ENCODE assay signal across 9 cellular contexts in genomic region chr1:203278087-203278884, GRCh38. TPM values are rescaled to one million over a fixed set of nuclear protein-coding genes. Genes with fewer than 3 reads are reported as not detected.
DNase-seq lines count a peak whose midpoint lies in the region; ATAC-seq and TF ChIP-seq lines count a peak whose summit lies in the region.
"Had no signal": no experiment of that assay in that cellular context is flagged by ENCODE, and none has a peak within 500 bp of the region (broad histone marks: within the 10 kb centered on the region; RNA-seq: fewer than 3 reads in every experiment).

No MANE protein-coding gene starts in this region.

- no peak overlapping the region for H3K14ac ChIP-seq in mesenchymal stem cell (ENCODE audit: low read length in 2 of 2)

- no peak overlapping the region for H2BK120ac ChIP-seq in mesenchymal stem cell (ENCODE audit: low read depth, low read length)

- CTCF ChIA-PET in AG04450 (lab: Charles Lee): interaction anchor here (0.6 to 6.3 kb wide), 5 partner anchors 9 to 64 kb away, joined by 3 to 76 read pairs (median 7); no protein-coding TSS in a partner anchor

- H3K4me1 ChIP-seq in GM23338 (ENCODE audit: insufficient read depth) (peaks cover 15% of the 10 kb centered on the region; the same call in 1 of the 2 replicates), SJCRH30 (peaks cover 35% of the 10 kb centered on the region), ectodermal cell (ENCODE audit: control insufficient read depth, insufficient read depth, low read length) (peaks cover 29% of the 10 kb centered on the region), mesenchymal stem cell (ENCODE audit: control insufficient read depth, insufficient read depth, low read depth, low read length) (peaks cover 22% of the 10 kb centered on the region), testis (peaks cover 46% of the 10 kb centered on the region)

- no peaks in the 10 kb centered on the region for H3K9me3 Mint-ChIP-seq in GM23338

- H3K4me2 ChIP-seq in GM23338 (0 out of 2 replicates have a peak overlapping the region, but pooled peaks have one; percentile 23), mesenchymal stem cell (ENCODE audit: low read length, poor library complexity, severe bottlenecking) (peak overlapping the region; percentile 37)

- H4K91ac ChIP-seq in mesenchymal stem cell (ENCODE audit: low read length): no peak overlapping the region

- peaks cover 23% of the 10 kb centered on the region for H3K4me1 Mint-ChIP-seq in GM23338

- DNase-seq in AG04450 (ENCODE audit: low read depth, low spot score) (peak; percentile 59), GM23338 (ENCODE audit: low spot score) (peak; percentile 49), SJCRH30 (peak; percentile 88 to 93), mesenchymal stem cell (peak; percentile 98), testis (peak; percentile 95), DMS79 (lab: John Stamatoyannopoulos, UW) (no peak), NCI-H748 treated with DMSO at 0.1 percent for 48 hours (lab: John Stamatoyannopoulos, UW) (no peak)

- POLR2A ChIA-PET in AG04450 (lab: Yijun Ruan, JAX): no interaction called here

- H3K27me3 ChIP-seq in AG04450 (ENCODE audit: control insufficient read depth, insufficient read depth, low read length) (peaks cover 11% of the 10 kb centered on the region), GM23338 (ENCODE audit: insufficient read depth) (peaks cover 12% of the 10 kb centered on the region), SJCRH30 (no peaks in the 10 kb centered on the region), ectodermal cell (ENCODE audit: control insufficient read depth, insufficient read depth, low read length, poor library complexity, severe bottlenecking) (peaks cover 4% of the 10 kb centered on the region), mesenchymal stem cell (ENCODE audit: control insufficient read depth in 1 of 2, insufficient read depth in 1 of 2, low read length in 2 of 2) (peaks cover 0 to 7% of the 10 kb centered on the region in 2 experiments), testis (no peaks in the 10 kb centered on the region)

- no peak for TF ChIP-seq CTCF in AG04450 (IDR thresholded peaks at IDR 0.05; ENCODE audit: low read depth, low read length)
- no peak for TF ChIP-seq CTCF in GM23338 (conservative IDR thresholded peaks at IDR 0.05; ENCODE audit: low read depth in 2 of 2)
- peak in 1 of 3 experiments; percentile 15 for TF ChIP-seq CTCF in testis (IDR thresholded peaks at IDR 0.05)

- H3K23ac ChIP-seq in mesenchymal stem cell (ENCODE audit: low read length in 2 of 2): no peak overlapping the region

- H2AFZ ChIP-seq in GM23338: peak overlapping the region; percentile 89
- peak overlapping the region; percentile 65 for H2AFZ ChIP-seq in mesenchymal stem cell (ENCODE audit: low read depth, low read length)

- H3K79me2 ChIP-seq in GM23338 (replicated peaks; ENCODE audit: insufficient read depth): no peaks in the 10 kb centered on the region

- H3K4me3 ChIP-seq in AG04450 (ENCODE audit: low read depth, low read length) (peak overlapping the region; percentile 52), GM23338 (no peak overlapping the region), SJCRH30 (peak overlapping the region; percentile 36), ectodermal cell (ENCODE audit: insufficient read depth, low read depth, low read length) (no peak overlapping the region), mesenchymal stem cell (ENCODE audit: insufficient read depth in 1 of 2, low read depth in 1 of 2, low read length in 2 of 2) (peak overlapping the region in 1 of 2 experiments; percentile 72), testis (no peak overlapping the region)

- H3K27ac ChIP-seq in AG04450 (ENCODE audit: low read depth, low read length) (peak overlapping the region; percentile 61), GM23338 (ENCODE audit: low read depth) (no peak overlapping the region), SJCRH30 (peak overlapping the region; percentile 34), ectodermal cell (ENCODE audit: insufficient read depth, low read depth, low read length, poor library complexity, severe bottlenecking) (peak overlapping the region; percentile 42), mesenchymal stem cell (ENCODE audit: low read length, poor library complexity, severe bottlenecking) (no peak overlapping the region), testis (peak overlapping the region; percentile 73 to 83)

- H3K9ac ChIP-seq in mesenchymal stem cell (ENCODE audit: low read length): peak overlapping the region; percentile 81

- H2AK5ac ChIP-seq in mesenchymal stem cell (ENCODE audit: low read length, severe bottlenecking): no peak overlapping the region

- H3K9me3 ChIP-seq in AG04450 (ENCODE audit: control insufficient read depth, insufficient read depth, low read length) (no peaks in the 10 kb centered on the region; the same call in 1 of the 2 replicates), SJCRH30 (replicated peaks) (no peaks in the 10 kb centered on the region), ectodermal cell (ENCODE audit: control insufficient read depth, low read length) (no peaks in the 10 kb centered on the region), mesenchymal stem cell (ENCODE audit: control insufficient read depth, low read length) (no peaks in the 10 kb centered on the region), testis (no peaks in the 10 kb centered on the region)

- peak overlapping the region in 1 of 2 experiments; percentile 1 for H2BK12ac ChIP-seq in mesenchymal stem cell (ENCODE audit: low read length in 2 of 2)

- H2BK5ac ChIP-seq in mesenchymal stem cell (ENCODE audit: low read depth, low read length, poor library complexity, severe bottlenecking): no peak overlapping the region

- 41 to 43% methylated on average over 13 of the region's 13 CpGs for WGBS in ectodermal cell, 2 experiments
- WGBS in mesenchymal stem cell: 14% methylated on average over 12 of the region's 13 CpGs
- WGBS in testis, 2 donors: 22 to 31% methylated on average over 12 to 13 of the region's 13 CpGs

- H3K4ac ChIP-seq in mesenchymal stem cell (ENCODE audit: low read depth in 1 of 2, low read length in 2 of 2): peak overlapping the region in 1 of 2 experiments; percentile 14

- H3K79me1 ChIP-seq in mesenchymal stem cell (replicated peaks; ENCODE audit: low read length, poor library complexity, severe bottlenecking): no peaks in the 10 kb centered on the region

- H3K27ac Mint-ChIP-seq in GM23338: no peak overlapping the region

- no peaks in the 10 kb centered on the region for H3K36me3 Mint-ChIP-seq in GM23338 (ENCODE audit: low read depth)

- H3K18ac ChIP-seq in mesenchymal stem cell (ENCODE audit: low read depth in 1 of 2, low read length in 2 of 2): peak overlapping the region in 1 of 2 experiments; percentile 15

- peaks cover 31% of the 10 kb centered on the region for H3K27me3 Mint-ChIP-seq in GM23338 (ENCODE audit: insufficient read depth, low read depth, poor library complexity)

- peak; percentile 6 for TF ChIP-seq POLR2A in testis (IDR thresholded peaks at IDR 0.05)

- peak overlapping the region; percentile 33 for H4K8ac ChIP-seq in mesenchymal stem cell (ENCODE audit: low read length)

- H4K20me1 ChIP-seq in GM23338 (replicated peaks; ENCODE audit: insufficient read depth): no peaks in the 10 kb centered on the region

- ATAC-seq in GM23338: peak; percentile 75

- H3K9me2 ChIP-seq in GM23338 (ENCODE audit: insufficient read depth): no peaks in the 10 kb centered on the region

- H3K4me3 Mint-ChIP-seq in GM23338: peak overlapping the region; percentile 32

- H2BK15ac ChIP-seq in mesenchymal stem cell (ENCODE audit: low read depth, poor library complexity, severe bottlenecking): no peak overlapping the region

- H3K36me3 ChIP-seq in GM23338 (ENCODE audit: insufficient read depth): no peaks in the 10 kb centered on the region
- no peaks in the 10 kb centered on the region for H3K36me3 ChIP-seq in SJCRH30
- H3K36me3 ChIP-seq in ectodermal cell (ENCODE audit: control insufficient read depth, insufficient read depth, low read length): no peaks in the 10 kb centered on the region
- no peaks in the 10 kb centered on the region for H3K36me3 ChIP-seq in mesenchymal stem cell (ENCODE audit: control insufficient read depth in 1 of 2, insufficient read depth in 2 of 2, low read depth in 1 of 2, low read length in 2 of 2)
- no peaks in the 10 kb centered on the region for H3K36me3 ChIP-seq in testis (ENCODE audit: low read depth, missing control alignments)

- intact Hi-C loops in testis (cut with DNase I; ENCODE audit: low total_unique reads): loop anchor here (10.0 kb wide), 1 partner anchor 207 kb away; no protein-coding TSS in a partner anchor

- no peaks in the 10 kb centered on the region for H3F3A ChIP-seq in GM23338 (replicated peaks; ENCODE audit: low read depth)

TF ChIP-seq in GM23338, 12 proteins besides CTCF, POLR2A, EP300 and RAD21 (continues in another document):
- TF ChIP-seq NANOG (IDR thresholded peaks at IDR 0.05; ENCODE audit: borderline replicate concordance) (no peak), EZH2phosphoT487 (IDR thresholded peaks at IDR 0.05; ENCODE audit: unreplicated experiment) (no peak)

RNA-seq across cellular contexts. Expression of gene BTG2, which starts 27.0 kb away (rescaled TPM):
- polyA plus RNA-seq in AG04450 (2011; rRNA removed): 34.7 and 36.5 TPM in 2 replicates
- polyA minus RNA-seq in AG04450 (2011; rRNA and poly(A)+ RNA removed): 27.0 and 29.3 TPM in 2 replicates
- total RNA-seq in GM23338 (2014; rRNA removed; shearing (Covaris generic)): 7.8 and 9.1 TPM in 2 replicates
- polyA plus RNA-seq in GM23338 (2016; fragmentation: Nextera tagmentation; extraction: Ambion mirVana): 5.7 and 6.3 TPM in 2 replicates
- total RNA-seq in SJCRH30 (2014; rRNA removed; shearing (Covaris generic)): 59.8 and 63.1 TPM in 2 replicates
- polyA plus RNA-seq in ectodermal cell (2013, experiment 1 of 4): 59.5 TPM
- polyA plus RNA-seq in ectodermal cell (2013, experiment 2 of 4): 47.6 TPM
- 41.7 TPM for polyA plus RNA-seq in ectodermal cell (2013, experiment 3 of 4)
- 45.2 TPM for polyA plus RNA-seq in ectodermal cell (2013, experiment 4 of 4)
- 23.3 TPM for polyA plus RNA-seq in mesenchymal stem cell (2013, experiment 1 of 2)
- 22.9 TPM for polyA plus RNA-seq in mesenchymal stem cell (2013, experiment 2 of 2)
- 10 to 100 TPM; 14.5 to 23.8 TPM for total RNA-seq in testis
- 25.4 TPM for polyA plus RNA-seq in testis (ENCODE audit: insufficient read depth, low read depth, low replicate concordance)

RNA-seq across cellular contexts. Expression of gene CHIT1, which starts 48.8 kb away (rescaled TPM):
- polyA plus RNA-seq in AG04450 (2011; rRNA removed): not detected in 2 replicates
- polyA minus RNA-seq in AG04450 (2011; rRNA and poly(A)+ RNA removed): not detected in 2 replicates
- total RNA-seq in GM23338 (2014; rRNA removed; shearing (Covaris generic)): 0.07 TPM in 1 of 2 replicates, not detected in the other
- 0.47 and 0.85 TPM in 2 replicates for polyA plus RNA-seq in GM23338 (2016; fragmentation: Nextera tagmentation; extraction: Ambion mirVana)
- total RNA-seq in SJCRH30 (2014; rRNA removed; shearing (Covaris generic)): 0.08 and 0.18 TPM in 2 replicates
- polyA plus RNA-seq in ectodermal cell (2013, experiment 1 of 4): not detected
- polyA plus RNA-seq in ectodermal cell (2013, experiment 2 of 4): not detected
- polyA plus RNA-seq in ectodermal cell (2013, experiment 3 of 4): not detected
- polyA plus RNA-seq in ectodermal cell (2013, experiment 4 of 4): not detected
- polyA plus RNA-seq in mesenchymal stem cell (2013, experiment 1 of 2): under 0.01 TPM
- polyA plus RNA-seq in mesenchymal stem cell (2013, experiment 2 of 2): not detected
- under 1 TPM; 0.08 to 0.62 TPM for total RNA-seq in testis
- 9.9 TPM for polyA plus RNA-seq in testis (ENCODE audit: insufficient read depth, low read depth, low replicate concordance)
- total RNA-seq: epithelial cell of proximal tubule had no signal

Comparison
In these comparisons a context has a peak if more than half of its experiments do, and no peak if none do; other contexts are left out.
1. DNase-seq: peak in AG04450 (single experiment), GM23338 (single experiment), SJCRH30 (2 of 2), mesenchymal stem cell (single experiment) and testis (single experiment); none in DMS79 (single experiment) and NCI-H748 treated with DMSO at 0.1 percent for 48 hours (single experiment).
2. H3K27ac ChIP-seq: peak in AG04450 (single experiment), SJCRH30 (single experiment), ectodermal cell (single experiment) and testis (2 of 2); none in GM23338 (single experiment) and mesenchymal stem cell (single experiment).
3. H3K4me3 ChIP-seq: peak in AG04450 (single experiment) and SJCRH30 (single experiment); none in GM23338 (single experiment), ectodermal cell (single experiment) and testis (0 of 2).